ENCODE assay signal across 26 cellular contexts in genomic region chr2:14560686-14561085, GRCh38.
"Had no signal": no experiment of that assay in that cellular context is flagged by ENCODE, and none has a peak within 500 bp of the region (broad histone marks: within the 10 kb centered on the region; RNA-seq: fewer than 3 reads in every experiment).

No MANE protein-coding gene starts in this region.

- H3K79me2 ChIP-seq: parathyroid adenoma had no signal

- H3K36me3 Mint-ChIP-seq: memory B cell; naive B cell; natural killer cell treated with Interleukin-12 subunit alpha and Interleukin-12 subunit beta and Interleukin-15 and Interleukin-18, amount 100 ng/mL, for 72 hours had no signal

- H3K4me3 ChIP-seq: gastrocnemius medialis, lung, mucosa of descending colon, prostate gland, right atrium auricular region, skin epidermis, suprapubic skin, transverse colon, vagina had no signal

- H2AFZ ChIP-seq: parathyroid adenoma had no signal

- H3K4me3 Mint-ChIP-seq: effector memory CD8-positive, alpha-beta T cell; memory B cell; naive B cell; natural killer cell treated with Interleukin-12 subunit alpha and Interleukin-12 subunit beta and Interleukin-15 and Interleukin-18, amount 100 ng/mL, for 72 hours; neural crest cell; stimulated activated naive CD8-positive, alpha-beta T cell treated with anti-CD3 and anti-CD28 coated beads, Interleukin-15, amount 100 ng/mL, for 72 hours had no signal

- H3K9me3 Mint-ChIP-seq: effector memory CD8-positive, alpha-beta T cell; memory B cell; neural crest cell had no signal

- H3K27me3 Mint-ChIP-seq: effector memory CD8-positive, alpha-beta T cell; memory B cell; naive B cell; natural killer cell treated with Interleukin-12 subunit alpha and Interleukin-12 subunit beta and Interleukin-15 and Interleukin-18, amount 100 ng/mL, for 72 hours; stimulated activated naive CD8-positive, alpha-beta T cell treated with anti-CD3 and anti-CD28 coated beads, Interleukin-15, amount 100 ng/mL, for 72 hours had no signal

- H3K9ac ChIP-seq: parathyroid adenoma had no signal

- H3K27ac ChIP-seq: gastrocnemius medialis, parathyroid adenoma, prostate gland, right atrium auricular region, skin epidermis, suprapubic skin, transverse colon, vagina had no signal

- FAIRE-seq: endometrium, kidney had no signal

- H3K27me3 ChIP-seq: gastrocnemius medialis, right atrium auricular region, suprapubic skin, transverse colon, vagina had no signal

- H3K4me1 ChIP-seq: gastrocnemius medialis, parathyroid adenoma, right atrium auricular region had no signal

- H3K36me3 ChIP-seq: gastrocnemius medialis, prostate gland, right atrium auricular region, suprapubic skin, transverse colon, vagina had no signal

- H3K27ac Mint-ChIP-seq: effector memory CD8-positive, alpha-beta T cell; memory B cell; naive B cell; natural killer cell treated with Interleukin-12 subunit alpha and Interleukin-12 subunit beta and Interleukin-15 and Interleukin-18, amount 100 ng/mL, for 72 hours; stimulated activated naive CD8-positive, alpha-beta T cell treated with anti-CD3 and anti-CD28 coated beads, Interleukin-15, amount 100 ng/mL, for 72 hours had no signal

- H3K4me1 Mint-ChIP-seq: memory B cell; naive B cell; neural crest cell; stimulated activated naive CD8-positive, alpha-beta T cell treated with anti-CD3 and anti-CD28 coated beads, Interleukin-15, amount 100 ng/mL, for 72 hours had no signal

- ATAC-seq: effector memory CD8-positive, alpha-beta T cell; gastrocnemius medialis; left lobe of liver; mucosa of descending colon; natural killer cell treated with Interleukin-12 subunit alpha and Interleukin-12 subunit beta and Interleukin-15 and Interleukin-18, amount 100 ng/mL, for 72 hours; sciatic nerve; stimulated activated naive CD8-positive, alpha-beta T cell treated with anti-CD3 and anti-CD28 coated beads, Interleukin-15, amount 100 ng/mL, for 72 hours had no signal

- DNase-seq: cortex of kidney; effector memory CD8-positive, alpha-beta T cell; foreskin fibroblast; gastrocnemius medialis; head of caudate nucleus; kidney; mucosa of descending colon; naive B cell; stimulated activated CD4-positive, alpha-beta T cell treated with anti-CD3 and anti-CD28 coated beads, Interleukin-15, amount 100 ng/mL, for 24 hours; stimulated activated CD4-positive, alpha-beta T cell treated with anti-CD3 and anti-CD28 coated beads, Interleukin-2, amount 100 ng/mL, for 48 hours; stimulated activated naive CD4-positive, alpha-beta T cell; stimulated activated naive CD8-positive, alpha-beta T cell treated with anti-CD3 and anti-CD28 coated beads, Interleukin-15, amount 100 ng/mL, for 72 hours; transverse colon had no signal

- H3K9me3 ChIP-seq: gastrocnemius medialis, mucosa of descending colon, prostate gland, right atrium auricular region, suprapubic skin, transverse colon, vagina had no signal
